ENCODE assay signal across 10 cellular contexts in the genomic region with DNA sequence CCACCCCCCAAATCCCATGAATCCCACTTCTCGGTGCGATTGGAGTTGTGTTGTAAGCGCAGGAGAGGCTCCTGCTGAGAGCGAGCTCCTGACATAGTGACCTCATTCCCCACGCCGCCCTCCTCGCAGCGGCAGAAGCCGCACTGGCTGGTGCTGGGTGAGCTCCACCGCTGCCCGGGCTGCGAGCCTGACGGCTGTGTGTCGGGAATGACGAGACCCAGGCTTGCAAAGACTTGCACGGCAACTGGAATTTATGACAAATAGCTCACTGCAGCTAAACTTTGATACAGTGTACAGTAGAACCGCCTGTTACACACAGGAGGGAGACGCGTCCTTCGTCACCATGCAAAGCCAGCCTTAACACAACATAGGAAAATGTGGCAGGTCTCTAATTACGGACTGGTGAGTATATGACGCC.
DNase-seq lines count a peak whose midpoint lies in the region; TF ChIP-seq lines count a peak whose summit lies in the region.
"Had no signal": no experiment of that assay in that cellular context is flagged by ENCODE, and none has a peak within 500 bp of the region (broad histone marks: within the 10 kb centered on the region; RNA-seq: fewer than 3 reads in every experiment).

No MANE protein-coding gene starts in this region.

- no peak overlapping the region for H3K4me3 Mint-ChIP-seq in CD8-positive, alpha-beta memory T cell
- peak overlapping the region in 1 of 2 donors; percentile 67 for H3K4me3 Mint-ChIP-seq in CD14-positive monocyte
- H3K4me3 Mint-ChIP-seq: activated B cell treated with CpG ODN at 0.5 μM for 24 hours; CD4-positive, CD25-positive, alpha-beta regulatory T cell had no signal

- no peaks in the 10 kb centered on the region for H3K9me3 Mint-ChIP-seq in CD8-positive, alpha-beta memory T cell
- no peaks in the 10 kb centered on the region for H3K9me3 Mint-ChIP-seq in CD14-positive monocyte
- H3K9me3 Mint-ChIP-seq: activated B cell treated with CpG ODN at 0.5 μM for 24 hours; CD4-positive, CD25-positive, alpha-beta regulatory T cell had no signal

- WGBS in suprapubic skin: 38% methylated on average over 11 of the region's 22 CpGs

- H3K36me3 ChIP-seq in kidney epithelial cell (ENCODE audit: control insufficient read depth, insufficient read depth, low read length): no peaks in the 10 kb centered on the region
- H3K36me3 ChIP-seq in suprapubic skin: no peaks in the 10 kb centered on the region
- H3K36me3 ChIP-seq in CD8-positive, alpha-beta memory T cell (ENCODE audit: insufficient read depth, low read length): no peaks in the 10 kb centered on the region

- TF ChIP-seq CTCF in cardiac fibroblast (IDR thresholded peaks at IDR 0.05; ENCODE audit: low read depth, low read length) (no peak), kidney epithelial cell (IDR thresholded peaks at IDR 0.05; ENCODE audit: insufficient read depth, low read length, poor library complexity, severe bottlenecking) (no peak), suprapubic skin (IDR thresholded peaks at IDR 0.05) (no peak), CD14-positive monocyte (IDR thresholded peaks at IDR 0.05) (no peak)

- H3K27me3 ChIP-seq in kidney epithelial cell (ENCODE audit: control insufficient read depth, insufficient read depth, low read length): no peaks in the 10 kb centered on the region
- H3K27me3 ChIP-seq in suprapubic skin: no peaks in the 10 kb centered on the region
- no peaks in the 10 kb centered on the region for H3K27me3 ChIP-seq in CD8-positive, alpha-beta memory T cell (ENCODE audit: insufficient read depth, low read length, poor library complexity, severe bottlenecking)

- peak overlapping the region; percentile 35 to 37 for H3K4me3 ChIP-seq in cardiac fibroblast (replicated peaks in 1 of 2; ENCODE audit: low read depth in 2 of 2, low read length in 2 of 2)
- peak overlapping the region; percentile 49 for H3K4me3 ChIP-seq in kidney epithelial cell (ENCODE audit: low read depth, low read length)
- H3K4me3 ChIP-seq in suprapubic skin: peak overlapping the region; percentile 44
- H3K4me3 ChIP-seq in CD8-positive, alpha-beta memory T cell (ENCODE audit: low read length): no peak overlapping the region

- TF ChIP-seq POLR2A in suprapubic skin (IDR thresholded peaks at IDR 0.05): no peak

- no peak overlapping the region for H3K27ac Mint-ChIP-seq in CD8-positive, alpha-beta memory T cell
- H3K27ac Mint-ChIP-seq in CD14-positive monocyte: peak overlapping the region in 1 of 7 donors; percentile 88
- H3K27ac Mint-ChIP-seq: activated B cell treated with CpG ODN at 0.5 μM for 24 hours; CD4-positive, CD25-positive, alpha-beta regulatory T cell had no signal

- no peaks in the 10 kb centered on the region for H3K9me3 ChIP-seq in suprapubic skin
- no peaks in the 10 kb centered on the region for H3K9me3 ChIP-seq in CD8-positive, alpha-beta memory T cell (ENCODE audit: low read length)

- peaks cover 18% of the 10 kb centered on the region for H3K4me1 ChIP-seq in suprapubic skin
- H3K4me1 ChIP-seq in CD8-positive, alpha-beta memory T cell (ENCODE audit: insufficient read depth, low read length): no peaks in the 10 kb centered on the region

- H3K36me3 Mint-ChIP-seq in CD8-positive, alpha-beta memory T cell: no peaks in the 10 kb centered on the region
- no peaks in the 10 kb centered on the region for H3K36me3 Mint-ChIP-seq in CD14-positive monocyte
- H3K36me3 Mint-ChIP-seq: CD4-positive, CD25-positive, alpha-beta regulatory T cell had no signal

- DNase-seq in A172 (ENCODE audit: low spot score) (peak; percentile 64), LHCN-M2 (ENCODE audit: low read depth) (peak; percentile 40), cardiac fibroblast (ENCODE audit: low read depth in 2 of 2) (peak; percentile 79 to 82), kidney epithelial cell (ENCODE audit: low read depth) (peak; percentile 61), suprapubic skin (ENCODE audit: low spot score in 2 of 2) (peak in 1 of 2 donors; percentile 75), CD14-positive monocyte (ENCODE audit: low spot score) (no peak)
- no peak for DNase-seq in CD8-positive, alpha-beta memory T cell
- DNase-seq in stimulated activated CD4-positive, alpha-beta T cell treated with anti-CD3 and anti-CD28 coated beads, Interleukin-4, amount 100 ng/mL, for 4 hours: no peak
- DNase-seq: activated B cell treated with CpG ODN at 0.5 μM for 24 hours; CD4-positive, CD25-positive, alpha-beta regulatory T cell had no signal

- POLR2A ChIA-PET in CD8-positive, alpha-beta memory T cell (lab: Charles Lee): no interaction called here

- no peaks in the 10 kb centered on the region for H3K4me1 Mint-ChIP-seq in CD8-positive, alpha-beta memory T cell
- peaks cover 9% of the 10 kb centered on the region for H3K4me1 Mint-ChIP-seq in CD14-positive monocyte
- H3K4me1 Mint-ChIP-seq: activated B cell treated with CpG ODN at 0.5 μM for 24 hours; CD4-positive, CD25-positive, alpha-beta regulatory T cell had no signal

- peak overlapping the region; percentile 87 for H3K27ac ChIP-seq in suprapubic skin
- H3K27ac ChIP-seq in CD8-positive, alpha-beta memory T cell (ENCODE audit: low read depth, low read length): no peak overlapping the region

- TF ChIP-seq EP300 in suprapubic skin (IDR thresholded peaks at IDR 0.05): no peak

- CTCF ChIA-PET in CD8-positive, alpha-beta memory T cell (lab: Charles Lee): no interaction called here

- intact Hi-C loops in CD14-positive monocyte (cut with micrococcal nuclease): no loop called here

- H3K27me3 Mint-ChIP-seq in CD8-positive, alpha-beta memory T cell: peaks cover 0 to 12% of the 10 kb centered on the region in 2 donors
- H3K27me3 Mint-ChIP-seq in CD14-positive monocyte (ENCODE audit: low read depth in 3 of 3): peaks cover 0 to 1% (median 0%) of the 10 kb centered on the region in 3 donors
- H3K27me3 Mint-ChIP-seq: activated B cell treated with CpG ODN at 0.5 μM for 24 hours had no signal

Comparison
In these comparisons a context has a peak if more than half of its experiments do, and no peak if none do; other contexts are left out.
1. DNase-seq: peak in A172 (single experiment), LHCN-M2 (single experiment), cardiac fibroblast (2 of 2) and kidney epithelial cell (single experiment); none in CD8-positive, alpha-beta memory T cell (0 of 5), stimulated activated CD4-positive, alpha-beta T cell treated with anti-CD3 and anti-CD28 coated beads, Interleukin-4, amount 100 ng/mL, for 4 hours (0 of 2) and CD14-positive monocyte (single experiment).